Comparison of ENCODE assay signal across 9 cellular contexts in genomic region chr9:92146610-92147009, GRCh38. TPM values are rescaled to one million over a fixed set of nuclear protein-coding genes. Genes with fewer than 3 reads are reported as not detected.
A peak's percentile ranks its signal among the peaks of the same experiment; 100 is the strongest.
DNase-seq lines count a peak whose midpoint lies in the region; ATAC-seq, FAIRE-seq and TF ChIP-seq lines count a peak whose summit lies in the region.
"Had no signal": no experiment of that assay in that cellular context is flagged by ENCODE, and none has a peak within 500 bp of the region (broad histone marks: within the 10 kb centered on the region; RNA-seq: fewer than 3 reads in every experiment).

No MANE protein-coding gene starts in this region.

- H3K27me3 ChIP-seq in keratinocyte (ENCODE audit: control insufficient read depth, extremely low read depth, insufficient read depth, low read length), result peaks cover 3% of the 10 kb centered on the region
- H3K27me3 ChIP-seq in suprapubic skin, result peaks cover under 1% of the 10 kb centered on the region

- DNase-seq in KBM-7, result peak; percentile 39
- DNase-seq in astrocyte of the spinal cord (ENCODE audit: low read depth, low spot score), result peak; percentile 55
- no peak for DNase-seq in keratinocyte (ENCODE audit: low read depth, low spot score)
- no peak for DNase-seq in suprapubic skin (ENCODE audit: low spot score in 2 of 2)
- DNase-seq in central memory CD4-positive, alpha-beta T cell, result no peak
- DNase-seq in middle frontal gyrus (ENCODE audit: extremely low spot score, low spot score), result no peak

- H2AFZ ChIP-seq in keratinocyte (ENCODE audit: control insufficient read depth, low read length), result no peak overlapping the region

- 24% methylated on average over 3 of the region's 3 CpGs for WGBS in suprapubic skin

- peak overlapping the region; percentile 72 for H3K9ac ChIP-seq in keratinocyte (ENCODE audit: control insufficient read depth, extremely low read depth, insufficient read depth, low read length)

- no peak for ATAC-seq in HG03439 (IDR thresholded peaks at IDR 0.05; ENCODE audit: unreplicated experiment)
- no peak for ATAC-seq in GM18861 (IDR thresholded peaks at IDR 0.05; ENCODE audit: unreplicated experiment)

- H3K9me1 ChIP-seq in keratinocyte (ENCODE audit: control insufficient read depth, extremely low read depth, insufficient read depth, low read length), result no peaks in the 10 kb centered on the region

- H3K4me2 ChIP-seq in keratinocyte (ENCODE audit: control insufficient read depth, extremely low read depth, insufficient read depth, low read depth, low read length), result peak overlapping the region; percentile 82

- TF ChIP-seq EP300 in suprapubic skin (IDR thresholded peaks at IDR 0.05), result no peak

- H3K4me1 ChIP-seq in keratinocyte (ENCODE audit: control insufficient read depth, extremely low read depth, insufficient read depth, low read length) (peaks cover 13% of the 10 kb centered on the region), suprapubic skin (peaks cover 22% of the 10 kb centered on the region)

- no peaks in the 10 kb centered on the region for H3K36me3 ChIP-seq in keratinocyte (ENCODE audit: control insufficient read depth in 2 of 2, extremely low read depth in 1 of 2, insufficient read depth in 2 of 2, low read length in 2 of 2)
- H3K36me3 ChIP-seq in suprapubic skin, result no peaks in the 10 kb centered on the region
- H3K36me3 ChIP-seq: HAP-1 had no signal

- dilution Hi-C loops in keratinocyte (cut with MboI; ENCODE audit: extremely low pct_ligation_motif_present, low sequenced_read_pairs), result no loop called here

- H3K27ac ChIP-seq in keratinocyte (ENCODE audit: control insufficient read depth, insufficient read depth, low read length) (peak overlapping the region; percentile 81), suprapubic skin (peak overlapping the region; percentile 15)

- FAIRE-seq in keratinocyte (lab: Jason Lieb, UNC), result no peak

- in situ Hi-C loops in KBM-7 (cut with MboI; ENCODE audit: low pct_unique_long_range_greater_than_20kb, low sequenced_read_pairs) (loop anchor here (25.0 kb wide), 3 partner anchors 91 to 491 kb away; no protein-coding TSS in a partner anchor), astrocyte of the spinal cord (cut with HindIII; ENCODE audit: low sequenced_read_pairs) (no loop called here)

- no peaks in the 10 kb centered on the region for H3K9me3 ChIP-seq in keratinocyte (ENCODE audit: control insufficient read depth, low read depth, low read length)
- no peaks in the 10 kb centered on the region for H3K9me3 ChIP-seq in suprapubic skin
- H3K9me3 ChIP-seq: HAP-1 had no signal

- H3K4me3 ChIP-seq in astrocyte of the spinal cord (ENCODE audit: low read depth, low read length), result no peak overlapping the region
- H3K4me3 ChIP-seq in keratinocyte (ENCODE audit: control insufficient read depth in 2 of 3, extremely low read depth in 1 of 3, insufficient read depth in 2 of 3, low read depth in 1 of 3, low read length in 3 of 3), result no peak overlapping the region
- H3K4me3 ChIP-seq in suprapubic skin, result peak overlapping the region; percentile 31
- H3K4me3 ChIP-seq: HAP-1 had no signal

- TF ChIP-seq POLR2A in suprapubic skin (IDR thresholded peaks at IDR 0.05), result no peak

- no peaks in the 10 kb centered on the region for H3K79me2 ChIP-seq in keratinocyte (ENCODE audit: control insufficient read depth, insufficient read depth, low read length)

- no peaks in the 10 kb centered on the region for H4K20me1 ChIP-seq in keratinocyte (ENCODE audit: control insufficient read depth, extremely low read depth, insufficient read depth, low read length)

- no peak for TF ChIP-seq CTCF in astrocyte of the spinal cord (IDR thresholded peaks at IDR 0.05; ENCODE audit: low read depth, low read length)
- no peak for TF ChIP-seq CTCF in keratinocyte (optimal IDR thresholded peaks at IDR 0.05 in 1 of 3, IDR thresholded peaks at IDR 0.05 in 1 of 3, conservative IDR thresholded peaks at IDR 0.05 in 1 of 3; ENCODE audit: extremely low read depth in 1 of 3, insufficient read depth in 2 of 3, low read length in 3 of 3)
- TF ChIP-seq CTCF in suprapubic skin (IDR thresholded peaks at IDR 0.05), result no peak

RNA-seq across cellular contexts. Expression of gene SPTLC1, which starts 31.4 kb away (rescaled TPM):
- 93.4 to 123 TPM (median 93.6 TPM) in 3 replicates for polyA plus RNA-seq in keratinocyte
- 160 TPM for polyA plus RNA-seq in keratinocyte (2011; ENCODE audit: low read depth)
- 36.7 and 66.6 TPM in 2 replicates for polyA plus RNA-seq in keratinocyte (2011; cell fraction: cytosol; rRNA removed)
- 136 and 161 TPM in 2 replicates for polyA plus RNA-seq in keratinocyte (2011; cell fraction: nucleus; rRNA removed)
- 62.2 and 70.2 TPM in 2 replicates for polyA plus RNA-seq in keratinocyte (2012; ENCODE audit: low replicate concordance)
- 48.0 to 92.3 TPM (median 82.8 TPM) in 3 replicates for polyA minus RNA-seq in keratinocyte
- polyA minus RNA-seq in keratinocyte (2011; cell fraction: cytosol; rRNA and poly(A)+ RNA removed), result 68.1 TPM
- 116 and 189 TPM in 2 replicates for polyA minus RNA-seq in keratinocyte (2011; cell fraction: nucleus; rRNA and poly(A)+ RNA removed)
- total RNA-seq in suprapubic skin, result 100 to 1,000 TPM; 105 to 115 (median 109) TPM

Comparison
In these comparisons a context has a peak if more than half of its experiments do, and no peak if none do; other contexts are left out.
1. DNase-seq: peak in KBM-7 (single experiment) and astrocyte of the spinal cord (single experiment); none in keratinocyte (single experiment), suprapubic skin (0 of 2), central memory CD4-positive, alpha-beta T cell (single experiment) and middle frontal gyrus (single experiment).